ENCODE assay signal across 14 cellular contexts in the genomic region with DNA sequence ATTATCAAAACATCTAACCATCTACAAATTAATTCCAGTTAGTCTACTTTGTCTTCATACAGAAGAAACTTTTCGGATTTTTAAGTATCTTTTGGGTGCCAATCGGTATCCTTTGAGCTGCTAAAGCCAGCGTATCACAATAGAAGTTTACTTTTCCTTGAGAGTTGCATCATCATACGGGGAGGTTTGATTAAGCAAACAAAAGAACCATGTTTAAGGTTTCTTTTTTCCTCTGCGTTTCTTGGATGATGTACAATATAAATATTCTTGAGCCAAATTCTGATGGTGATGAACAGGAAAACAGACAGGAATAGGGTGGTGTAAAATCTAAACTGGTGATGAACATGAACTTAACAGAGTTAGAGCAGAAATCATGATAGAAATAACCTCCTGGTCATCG.
A peak's percentile ranks its signal among the peaks of the same experiment; 100 is the strongest.
DNase-seq lines count a peak whose midpoint lies in the region; ATAC-seq, FAIRE-seq and TF ChIP-seq lines count a peak whose summit lies in the region.
"Had no signal": no experiment of that assay in that cellular context is flagged by ENCODE, and none has a peak within 500 bp of the region (broad histone marks: within the 10 kb centered on the region; RNA-seq: fewer than 3 reads in every experiment).

No MANE protein-coding gene starts in this region.

- ATAC-seq in A549 (no peak; a peak in 1 of 6 replicates), mucosa of descending colon (no peak)

- 10% methylated on average over 6 of the region's 6 CpGs for WGBS in A549 (ENCODE audit: missing lambda C conversion rate)
- 83% methylated on average over 6 of the region's 6 CpGs for WGBS in mesenchymal stem cell

- peaks cover 68% of the 10 kb centered on the region for H3K79me2 ChIP-seq in endothelial cell of umbilical vein (ENCODE audit: control insufficient read depth, insufficient read depth, low read length)

- intact Hi-C loops in endothelial cell of umbilical vein (cut with micrococcal nuclease) (loop anchor here (1.0 to 2.0 kb wide), 3 partner anchors 8 to 73 kb away; no protein-coding TSS in a partner anchor), mucosa of descending colon (cut with DNase I, micrococcal nuclease) (loop anchor here in 1 of 2 donors (10.0 kb wide), 1 partner anchor 529 kb away; a partner anchor contains a TSS)

- peak overlapping the region in 1 of 2 experiments; percentile 65; a peak in 3 of 6 replicates for H3K27ac ChIP-seq in A549
- H3K27ac ChIP-seq in endothelial cell of umbilical vein (ENCODE audit: insufficient read depth, low read depth, low read length) = peak overlapping the region; percentile 92
- no peak overlapping the region for H3K27ac ChIP-seq in mesenchymal stem cell (ENCODE audit: low read length, poor library complexity, severe bottlenecking)
- H3K27ac ChIP-seq: neural progenitor cell had no signal

- dilution Hi-C loops in endothelial cell of umbilical vein (cut with MboI; ENCODE audit: extremely low pct_ligation_motif_present, low sequenced_read_pairs) = no loop called here

- H3K9ac ChIP-seq in endothelial cell of umbilical vein (replicated peaks; ENCODE audit: extremely low read depth, insufficient read depth, low read length) (peak overlapping the region; percentile 85), mesenchymal stem cell (ENCODE audit: low read length) (peak overlapping the region; percentile 67)
- H3K9ac ChIP-seq: neural progenitor cell had no signal

- no peak overlapping the region for H4K8ac ChIP-seq in mesenchymal stem cell (ENCODE audit: low read length)

- peak; percentile 18 for FAIRE-seq in A549 (lab: Jason Lieb, UNC)
- FAIRE-seq in endothelial cell of umbilical vein (lab: Jason Lieb, UNC) = peak; percentile 91
- FAIRE-seq: HTR-8/SVneo had no signal

- H2BK5ac ChIP-seq in mesenchymal stem cell (ENCODE audit: low read depth, low read length, poor library complexity, severe bottlenecking) = no peak overlapping the region

- no peak overlapping the region for H3K14ac ChIP-seq in mesenchymal stem cell (ENCODE audit: low read length in 2 of 2)

- H3K18ac ChIP-seq in mesenchymal stem cell (ENCODE audit: low read depth in 1 of 2, low read length in 2 of 2) = no peak overlapping the region

- no peak for TF ChIP-seq EP300 in A549 (IDR thresholded peaks at IDR 0.05)

- no peak overlapping the region for H2BK120ac ChIP-seq in mesenchymal stem cell (ENCODE audit: low read depth, low read length)

- H3K4me2 ChIP-seq in A549 = peak overlapping the region; percentile 65
- peak overlapping the region; percentile 99 for H3K4me2 ChIP-seq in endothelial cell of umbilical vein (ENCODE audit: insufficient read depth, low read length)
- no peak overlapping the region for H3K4me2 ChIP-seq in mesenchymal stem cell (ENCODE audit: low read length, poor library complexity, severe bottlenecking)
- H3K4me2 ChIP-seq: neural progenitor cell had no signal

- H3K9me3 ChIP-seq in A549 (no peaks in the 10 kb centered on the region), endothelial cell of umbilical vein (replicated peaks; ENCODE audit: control insufficient read depth, insufficient read depth, low read length) (no peaks in the 10 kb centered on the region), mesenchymal stem cell (ENCODE audit: control insufficient read depth, low read length) (no peaks in the 10 kb centered on the region), mucosa of descending colon (no peaks in the 10 kb centered on the region)
- H3K9me3 ChIP-seq: BE2C had no signal

- CTCF ChIA-PET in A549 (lab: Yijun Ruan, JAX) = interaction anchor here (2.2 kb wide), 1 partner anchor 14 kb away, joined by 10 read pairs; no protein-coding TSS in a partner anchor
- CTCF ChIA-PET in endothelial cell of umbilical vein (lab: Charles Lee) = interaction anchor here (0.6 to 2.3 kb wide), 7 partner anchors 15 to 621 kb away, joined by 3 to 8 read pairs (median 4); no protein-coding TSS in a partner anchor

- H3K27me3 ChIP-seq in endothelial cell of umbilical vein (ENCODE audit: control insufficient read depth in 2 of 2, insufficient read depth in 2 of 2, low read length in 2 of 2) (no peaks in the 10 kb centered on the region), mesenchymal stem cell (ENCODE audit: control insufficient read depth in 1 of 2, insufficient read depth in 1 of 2, low read length in 2 of 2) (no peaks in the 10 kb centered on the region)
- H3K27me3 ChIP-seq: BE2C, neural progenitor cell had no signal

- H4K20me1 ChIP-seq in endothelial cell of umbilical vein (replicated peaks; ENCODE audit: control insufficient read depth, extremely low read depth, insufficient read depth, low read length) = no peaks in the 10 kb centered on the region

- H3K36me3 ChIP-seq in endothelial cell of umbilical vein (ENCODE audit: control insufficient read depth in 2 of 2, extremely low read depth in 1 of 2, insufficient read depth in 2 of 2, low read length in 2 of 2) = peaks cover 2 to 8% of the 10 kb centered on the region in 2 experiments
- peaks cover 10 to 41% of the 10 kb centered on the region in 2 experiments for H3K36me3 ChIP-seq in mesenchymal stem cell (ENCODE audit: control insufficient read depth in 1 of 2, insufficient read depth in 2 of 2, low read depth in 1 of 2, low read length in 2 of 2)
- no peaks in the 10 kb centered on the region for H3K36me3 ChIP-seq in mucosa of descending colon (ENCODE audit: low read depth)
- H3K36me3 ChIP-seq: BE2C, neural progenitor cell had no signal

- no peak overlapping the region for H2BK15ac ChIP-seq in mesenchymal stem cell (ENCODE audit: low read depth, poor library complexity, severe bottlenecking)

- TF ChIP-seq RAD21 in A549 (conservative IDR thresholded peaks at IDR 0.05 in 1 of 2, IDR thresholded peaks at IDR 0.05 in 1 of 2) = no peak

- TF ChIP-seq CTCF in A549 (IDR thresholded peaks at IDR 0.05) (no peak), endothelial cell of umbilical vein (IDR thresholded peaks at IDR 0.05; ENCODE audit: extremely low read depth in 1 of 2, insufficient read depth in 1 of 2, low read depth in 1 of 2, low read length in 2 of 2) (no peak), mucosa of descending colon (IDR thresholded peaks at IDR 0.05) (no peak)

- peaks cover 13% of the 10 kb centered on the region for H3K79me1 ChIP-seq in mesenchymal stem cell (replicated peaks; ENCODE audit: low read length, poor library complexity, severe bottlenecking)

- no peak overlapping the region for H3K4ac ChIP-seq in mesenchymal stem cell (ENCODE audit: low read depth in 1 of 2, low read length in 2 of 2)

- DNase-seq in A549 (ENCODE audit: low read depth in 1 of 2, low spot score in 1 of 2) = peak in 1 of 2 experiments; percentile 20
- DNase-seq in LHCN-M2 (ENCODE audit: low read depth) = peak; percentile 19
- DNase-seq in endothelial cell of umbilical vein (ENCODE audit: low read depth, low spot score) = peak; percentile 91
- DNase-seq in mesenchymal stem cell = no peak
- DNase-seq in superior temporal gyrus (ENCODE audit: extremely low spot score) = no peak
- no peak for DNase-seq in mucosa of descending colon
- no peak for DNase-seq in NCI-H2029 treated with DMSO at 0.1 percent for 48 hours (lab: John Stamatoyannopoulos, UW)
- DNase-seq in activated CD4-positive, CD25-positive, alpha-beta regulatory T cell (lab: John Stamatoyannopoulos, UW) = no peak
- DNase-seq: activated CD4-positive, alpha-beta T cell treated with anti-CD3 and anti-CD28 coated beads, Interleukin-2, amount 10 ng/mL, durations not matched to agents 7 days and 5 days; BE2C; NCI-H2107; SHP77 had no signal

- no peak overlapping the region for H3K23ac ChIP-seq in mesenchymal stem cell (ENCODE audit: low read length in 2 of 2)

- H3K4me1 ChIP-seq in A549 = peaks cover 67% of the 10 kb centered on the region
- H3K4me1 ChIP-seq in endothelial cell of umbilical vein (ENCODE audit: control insufficient read depth, extremely low read depth, insufficient read depth, low read length) = peaks cover 100% of the 10 kb centered on the region
- H3K4me1 ChIP-seq in mesenchymal stem cell (ENCODE audit: control insufficient read depth, insufficient read depth, low read depth, low read length) = peaks cover 13% of the 10 kb centered on the region
- H3K4me1 ChIP-seq in mucosa of descending colon (ENCODE audit: low read depth) = peaks cover 59% of the 10 kb centered on the region

- H2BK12ac ChIP-seq in mesenchymal stem cell (ENCODE audit: low read length in 2 of 2) = no peak overlapping the region

- H2AK5ac ChIP-seq in mesenchymal stem cell (ENCODE audit: low read length, severe bottlenecking) = no peak overlapping the region

- TF ChIP-seq POLR2A in A549 (IDR thresholded peaks at IDR 0.05; ENCODE audit: low read length) = no peak
- no peak for TF ChIP-seq POLR2A in endothelial cell of umbilical vein (IDR thresholded peaks at IDR 0.05; ENCODE audit: low read depth, low read length)

- no peak overlapping the region for H4K91ac ChIP-seq in mesenchymal stem cell (ENCODE audit: low read length)

- POLR2A ChIA-PET in A549 (lab: Yijun Ruan, JAX) = no interaction called here
- POLR2A ChIA-PET in endothelial cell of umbilical vein (lab: Charles Lee) = interaction anchor here (0.6 to 1.6 kb wide), 2 partner anchors 9 to 377 kb away, joined by 7 to 8 read pairs; no protein-coding TSS in a partner anchor

- no TSS peak for BruUV-seq in endothelial cell of umbilical vein (replicated peaks; lab: Mats Ljungman, UMichigan)

- H3K4me3 ChIP-seq in A549 = no peak overlapping the region
- peak overlapping the region in 1 of 3 experiments; percentile 53 for H3K4me3 ChIP-seq in endothelial cell of umbilical vein (replicated peaks in 1 of 3; ENCODE audit: insufficient read depth in 1 of 3, low read depth in 1 of 3, low read length in 3 of 3)
- H3K4me3 ChIP-seq in mesenchymal stem cell (ENCODE audit: insufficient read depth in 1 of 2, low read depth in 1 of 2, low read length in 2 of 2) = peak overlapping the region in 1 of 2 experiments; percentile 30
- H3K4me3 ChIP-seq in mucosa of descending colon = no peak overlapping the region
- H3K4me3 ChIP-seq: neural progenitor cell had no signal

- H2AFZ ChIP-seq in endothelial cell of umbilical vein (ENCODE audit: low read depth, low read length) = no peak overlapping the region
- no peak overlapping the region for H2AFZ ChIP-seq in mesenchymal stem cell (ENCODE audit: low read depth, low read length)
- H2AFZ ChIP-seq: neural progenitor cell had no signal

- H3K9me1 ChIP-seq in endothelial cell of umbilical vein (replicated peaks; ENCODE audit: control insufficient read depth, extremely low read depth, insufficient read depth, low read length) = no peaks in the 10 kb centered on the region

TF ChIP-seq in A549, 52 proteins besides CTCF, POLR2A, EP300 and RAD21 (continues in another document):
- TF ChIP-seq CEBPB (IDR thresholded peaks at IDR 0.05) (peak; percentile 88 to 92), RFX5 (IDR thresholded peaks at IDR 0.05) (no peak), HOXA7 (CRISPR knock-in tag; IDR thresholded peaks at IDR 0.05) (no peak), FOSL2 (IDR thresholded peaks at IDR 0.05) (no peak), FOSL2 (CRISPR knock-in tag; IDR thresholded peaks at IDR 0.05) (peak; percentile 22; the same call in 1 of the 2 replicates)

TF ChIP-seq in endothelial cell of umbilical vein, 7 proteins besides CTCF, POLR2A, EP300 and RAD21 (continues in another document):
- TF ChIP-seq EZH2 (IDR thresholded peaks at IDR 0.05; ENCODE audit: borderline replicate concordance, low read depth, low read length, severe bottlenecking) (no peak), FOS (IDR thresholded peaks at IDR 0.05; ENCODE audit: borderline replicate concordance, insufficient read depth, low read length) (no peak), POLR2AphosphoS5 (IDR thresholded peaks at IDR 0.05; ENCODE audit: insufficient read depth, low read depth, low read length) (peak; percentile 11)

Comparison
In these comparisons a context has a peak if more than half of its experiments do, and no peak if none do; other contexts are left out.
1. DNase-seq: peak in LHCN-M2 (single experiment) and endothelial cell of umbilical vein (single experiment); none in mesenchymal stem cell (single experiment), superior temporal gyrus (single experiment), mucosa of descending colon (0 of 3), NCI-H2029 treated with DMSO at 0.1 percent for 48 hours (single experiment) and activated CD4-positive, CD25-positive, alpha-beta regulatory T cell (0 of 4).